ENCODE assay signal across 1 cellular context in the genomic region with DNA sequence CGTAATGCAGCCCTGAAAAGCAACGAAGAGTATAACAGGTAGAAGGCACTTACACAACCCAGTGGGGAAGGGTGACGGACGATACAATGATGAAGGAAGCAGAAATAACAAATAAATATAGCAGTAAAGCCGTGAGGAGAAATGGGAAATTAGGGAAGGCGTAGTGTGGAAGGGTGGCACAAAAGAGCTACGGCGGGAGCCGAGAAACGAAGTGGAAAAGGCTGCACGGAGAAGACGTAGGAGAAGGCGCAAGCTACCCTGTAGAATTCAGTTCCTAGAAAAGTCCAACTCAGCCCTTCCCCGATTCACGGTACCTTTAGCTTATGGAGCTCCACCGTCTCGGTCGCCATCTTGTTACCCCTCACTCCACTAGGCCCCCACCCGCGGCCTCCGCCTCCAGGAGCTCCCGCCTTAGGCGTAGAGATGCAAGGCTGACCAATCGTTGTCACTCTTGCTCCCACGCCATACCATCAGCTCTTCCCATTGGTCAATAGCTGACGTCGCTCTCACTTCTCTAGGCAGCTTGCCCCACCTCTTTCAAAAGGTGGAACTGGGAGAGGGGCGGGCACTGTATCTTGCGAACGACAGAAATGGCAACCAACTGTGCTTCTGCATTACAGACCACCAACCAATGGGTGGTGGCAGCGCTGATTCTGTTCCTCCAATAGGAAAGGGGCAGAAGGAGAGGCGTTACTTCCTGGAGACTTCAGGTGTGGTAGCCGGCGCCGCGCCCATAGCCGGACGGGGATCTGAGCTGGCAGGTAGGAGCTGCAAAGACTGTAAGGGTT.
TF ChIP-seq lines count a peak whose summit lies in the region.

A gene with protein sequence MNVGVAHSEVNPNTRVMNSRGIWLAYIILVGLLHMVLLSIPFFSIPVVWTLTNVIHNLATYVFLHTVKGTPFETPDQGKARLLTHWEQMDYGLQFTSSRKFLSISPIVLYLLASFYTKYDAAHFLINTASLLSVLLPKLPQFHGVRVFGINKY (plus strand): TSS at position 690 of the 788 bp plus-strand sequence. CDS start 959 bp downstream, outside the sequence.
A gene with protein sequence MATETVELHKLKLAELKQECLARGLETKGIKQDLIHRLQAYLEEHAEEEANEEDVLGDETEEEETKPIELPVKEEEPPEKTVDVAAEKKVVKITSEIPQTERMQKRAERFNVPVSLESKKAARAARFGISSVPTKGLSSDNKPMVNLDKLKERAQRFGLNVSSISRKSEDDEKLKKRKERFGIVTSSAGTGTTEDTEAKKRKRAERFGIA (minus strand): TSS at position 373 of the 788 bp plus-strand sequence. CDS start 23 bp downstream, at position 350.

TF ChIP-seq in HEK293, 187 proteins besides CTCF, POLR2A, EP300 and RAD21 (continued from another document and continues in another):
- TF ChIP-seq ZBTB6 (tag by site-specific recombination; IDR thresholded peaks at IDR 0.05) (peak; percentile 45; the same call in 1 of the 2 replicates), ZNF76 (tag by site-specific recombination; IDR thresholded peaks at IDR 0.05; ENCODE audit: borderline replicate concordance, low read depth) (peak; percentile 81; the same call in 1 of the 2 replicates), SP2 (tag by site-specific recombination; IDR thresholded peaks at IDR 0.05) (peak; percentile 99), WT1 (tag by site-specific recombination; IDR thresholded peaks at IDR 0.05) (peak; percentile 58), ZFP69B (tag by site-specific recombination; IDR thresholded peaks at IDR 0.05) (peak; percentile 72; the same call in 1 of the 2 replicates), ZFP37 (tag by site-specific recombination; IDR thresholded peaks at IDR 0.05) (peak; percentile 78), ZNF366 (tag by site-specific recombination; conservative IDR thresholded peaks at IDR 0.05) (peak; percentile 88), SCRT1 (tag by site-specific recombination; IDR thresholded peaks at IDR 0.05; ENCODE audit: borderline replicate concordance) (peak; percentile 29; the same call in 1 of the 2 replicates), ZNF133 (tag by site-specific recombination; IDR thresholded peaks at IDR 0.05) (peak; percentile 100), KLF7 (tag by site-specific recombination; IDR thresholded peaks at IDR 0.05; ENCODE audit: borderline replicate concordance) (peak; percentile 85; the same call in 1 of the 2 replicates), BCL11A (tag by site-specific recombination; IDR thresholded peaks at IDR 0.05; ENCODE audit: low read depth) (no peak; the same call in 1 of the 2 replicates), ZNF16 (tag by site-specific recombination; IDR thresholded peaks at IDR 0.05; ENCODE audit: low read depth) (no peak), ZNF138 (tag by site-specific recombination; IDR thresholded peaks at IDR 0.05; ENCODE audit: borderline replicate concordance) (no peak), ZBTB20 (tag by site-specific recombination; IDR thresholded peaks at IDR 0.05) (0 out of 2 replicates have a peak, but pooled peaks have one; percentile 30), SP7 (tag by site-specific recombination; IDR thresholded peaks at IDR 0.05) (peak; percentile 71), ZNF514 (tag by site-specific recombination; IDR thresholded peaks at IDR 0.05) (no peak), ZNF324 (tag by site-specific recombination; IDR thresholded peaks at IDR 0.05) (peak; percentile 90), ZBTB7A (tag by site-specific recombination; IDR thresholded peaks at IDR 0.05; ENCODE audit: low read depth) (peak; percentile 78; the same call in 1 of the 2 replicates), INSM2 (tag by site-specific recombination; IDR thresholded peaks at IDR 0.05) (0 out of 2 replicates have a peak, but pooled peaks have one; percentile 60), IKZF3 (tag by site-specific recombination; IDR thresholded peaks at IDR 0.05) (peak; percentile 6; the same call in 1 of the 2 replicates), ZFHX2 (tag by site-specific recombination; conservative IDR thresholded peaks at IDR 0.05) (peak; percentile 89), EGR2 (tag by site-specific recombination; IDR thresholded peaks at IDR 0.05; ENCODE audit: low read depth) (peak; percentile 81), ZNF157 (tag by site-specific recombination; IDR thresholded peaks at IDR 0.05) (no peak), ZNF837 (tag by site-specific recombination; IDR thresholded peaks at IDR 0.05) (no peak), ZXDB (tag by site-specific recombination; IDR thresholded peaks at IDR 0.05) (peak; percentile 77), ZNF747 (tag by site-specific recombination; IDR thresholded peaks at IDR 0.05) (no peak), ZNF394 (tag by site-specific recombination; IDR thresholded peaks at IDR 0.05; ENCODE audit: borderline replicate concordance) (peak; percentile 56; the same call in 1 of the 2 replicates)
- TF ChIP-seq, protein P1, sequence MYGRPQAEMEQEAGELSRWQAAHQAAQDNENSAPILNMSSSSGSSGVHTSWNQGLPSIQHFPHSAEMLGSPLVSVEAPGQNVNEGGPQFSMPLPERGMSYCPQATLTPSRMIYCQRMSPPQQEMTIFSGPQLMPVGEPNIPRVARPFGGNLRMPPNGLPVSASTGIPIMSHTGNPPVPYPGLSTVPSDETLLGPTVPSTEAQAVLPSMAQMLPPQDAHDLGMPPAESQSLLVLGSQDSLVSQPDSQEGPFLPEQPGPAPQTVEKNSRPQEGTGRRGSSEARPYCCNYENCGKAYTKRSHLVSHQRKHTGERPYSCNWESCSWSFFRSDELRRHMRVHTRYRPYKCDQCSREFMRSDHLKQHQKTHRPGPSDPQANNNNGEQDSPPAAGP (tag by site-specific recombination; IDR thresholded peaks at IDR 0.05), result no peak
- TF ChIP-seq, protein P2, sequence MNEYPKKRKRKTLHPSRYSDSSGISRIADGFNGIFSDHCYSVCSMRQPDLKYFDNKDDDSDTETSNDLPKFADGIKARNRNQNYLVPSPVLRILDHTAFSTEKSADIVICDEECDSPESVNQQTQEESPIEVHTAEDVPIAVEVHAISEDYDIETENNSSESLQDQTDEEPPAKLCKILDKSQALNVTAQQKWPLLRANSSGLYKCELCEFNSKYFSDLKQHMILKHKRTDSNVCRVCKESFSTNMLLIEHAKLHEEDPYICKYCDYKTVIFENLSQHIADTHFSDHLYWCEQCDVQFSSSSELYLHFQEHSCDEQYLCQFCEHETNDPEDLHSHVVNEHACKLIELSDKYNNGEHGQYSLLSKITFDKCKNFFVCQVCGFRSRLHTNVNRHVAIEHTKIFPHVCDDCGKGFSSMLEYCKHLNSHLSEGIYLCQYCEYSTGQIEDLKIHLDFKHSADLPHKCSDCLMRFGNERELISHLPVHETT (tag by site-specific recombination; IDR thresholded peaks at IDR 0.05), result peak; percentile 89
- TF ChIP-seq, protein P3, sequence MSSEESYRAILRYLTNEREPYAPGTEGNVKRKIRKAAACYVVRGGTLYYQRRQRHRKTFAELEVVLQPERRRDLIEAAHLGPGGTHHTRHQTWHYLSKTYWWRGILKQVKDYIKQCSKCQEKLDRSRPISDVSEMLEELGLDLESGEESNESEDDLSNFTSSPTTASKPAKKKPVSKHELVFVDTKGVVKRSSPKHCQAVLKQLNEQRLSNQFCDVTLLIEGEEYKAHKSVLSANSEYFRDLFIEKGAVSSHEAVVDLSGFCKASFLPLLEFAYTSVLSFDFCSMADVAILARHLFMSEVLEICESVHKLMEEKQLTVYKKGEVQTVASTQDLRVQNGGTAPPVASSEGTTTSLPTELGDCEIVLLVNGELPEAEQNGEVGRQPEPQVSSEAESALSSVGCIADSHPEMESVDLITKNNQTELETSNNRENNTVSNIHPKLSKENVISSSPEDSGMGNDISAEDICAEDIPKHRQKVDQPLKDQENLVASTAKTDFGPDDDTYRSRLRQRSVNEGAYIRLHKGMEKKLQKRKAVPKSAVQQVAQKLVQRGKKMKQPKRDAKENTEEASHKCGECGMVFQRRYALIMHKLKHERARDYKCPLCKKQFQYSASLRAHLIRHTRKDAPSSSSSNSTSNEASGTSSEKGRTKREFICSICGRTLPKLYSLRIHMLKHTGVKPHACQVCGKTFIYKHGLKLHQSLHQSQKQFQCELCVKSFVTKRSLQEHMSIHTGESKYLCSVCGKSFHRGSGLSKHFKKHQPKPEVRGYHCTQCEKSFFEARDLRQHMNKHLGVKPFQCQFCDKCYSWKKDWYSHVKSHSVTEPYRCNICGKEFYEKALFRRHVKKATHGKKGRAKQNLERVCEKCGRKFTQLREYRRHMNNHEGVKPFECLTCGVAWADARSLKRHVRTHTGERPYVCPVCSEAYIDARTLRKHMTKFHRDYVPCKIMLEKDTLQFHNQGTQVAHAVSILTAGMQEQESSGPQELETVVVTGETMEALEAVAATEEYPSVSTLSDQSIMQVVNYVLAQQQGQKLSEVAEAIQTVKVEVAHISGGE (tag by site-specific recombination; conservative IDR thresholded peaks at IDR 0.05; ENCODE audit: low read depth), result peak; percentile 40; the same call in 1 of the 2 replicates
- TF ChIP-seq, protein P4, sequence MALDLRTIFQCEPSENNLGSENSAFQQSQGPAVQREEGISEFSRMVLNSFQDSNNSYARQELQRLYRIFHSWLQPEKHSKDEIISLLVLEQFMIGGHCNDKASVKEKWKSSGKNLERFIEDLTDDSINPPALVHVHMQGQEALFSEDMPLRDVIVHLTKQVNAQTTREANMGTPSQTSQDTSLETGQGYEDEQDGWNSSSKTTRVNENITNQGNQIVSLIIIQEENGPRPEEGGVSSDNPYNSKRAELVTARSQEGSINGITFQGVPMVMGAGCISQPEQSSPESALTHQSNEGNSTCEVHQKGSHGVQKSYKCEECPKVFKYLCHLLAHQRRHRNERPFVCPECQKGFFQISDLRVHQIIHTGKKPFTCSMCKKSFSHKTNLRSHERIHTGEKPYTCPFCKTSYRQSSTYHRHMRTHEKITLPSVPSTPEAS (tag by site-specific recombination; IDR thresholded peaks at IDR 0.05), result no peak
- TF ChIP-seq, protein P5, sequence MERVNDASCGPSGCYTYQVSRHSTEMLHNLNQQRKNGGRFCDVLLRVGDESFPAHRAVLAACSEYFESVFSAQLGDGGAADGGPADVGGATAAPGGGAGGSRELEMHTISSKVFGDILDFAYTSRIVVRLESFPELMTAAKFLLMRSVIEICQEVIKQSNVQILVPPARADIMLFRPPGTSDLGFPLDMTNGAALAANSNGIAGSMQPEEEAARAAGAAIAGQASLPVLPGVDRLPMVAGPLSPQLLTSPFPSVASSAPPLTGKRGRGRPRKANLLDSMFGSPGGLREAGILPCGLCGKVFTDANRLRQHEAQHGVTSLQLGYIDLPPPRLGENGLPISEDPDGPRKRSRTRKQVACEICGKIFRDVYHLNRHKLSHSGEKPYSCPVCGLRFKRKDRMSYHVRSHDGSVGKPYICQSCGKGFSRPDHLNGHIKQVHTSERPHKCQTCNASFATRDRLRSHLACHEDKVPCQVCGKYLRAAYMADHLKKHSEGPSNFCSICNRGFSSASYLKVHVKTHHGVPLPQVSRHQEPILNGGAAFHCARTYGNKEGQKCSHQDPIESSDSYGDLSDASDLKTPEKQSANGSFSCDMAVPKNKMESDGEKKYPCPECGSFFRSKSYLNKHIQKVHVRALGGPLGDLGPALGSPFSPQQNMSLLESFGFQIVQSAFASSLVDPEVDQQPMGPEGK (tag by site-specific recombination; IDR thresholded peaks at IDR 0.05), result peak; percentile 88
- TF ChIP-seq, protein P6, sequence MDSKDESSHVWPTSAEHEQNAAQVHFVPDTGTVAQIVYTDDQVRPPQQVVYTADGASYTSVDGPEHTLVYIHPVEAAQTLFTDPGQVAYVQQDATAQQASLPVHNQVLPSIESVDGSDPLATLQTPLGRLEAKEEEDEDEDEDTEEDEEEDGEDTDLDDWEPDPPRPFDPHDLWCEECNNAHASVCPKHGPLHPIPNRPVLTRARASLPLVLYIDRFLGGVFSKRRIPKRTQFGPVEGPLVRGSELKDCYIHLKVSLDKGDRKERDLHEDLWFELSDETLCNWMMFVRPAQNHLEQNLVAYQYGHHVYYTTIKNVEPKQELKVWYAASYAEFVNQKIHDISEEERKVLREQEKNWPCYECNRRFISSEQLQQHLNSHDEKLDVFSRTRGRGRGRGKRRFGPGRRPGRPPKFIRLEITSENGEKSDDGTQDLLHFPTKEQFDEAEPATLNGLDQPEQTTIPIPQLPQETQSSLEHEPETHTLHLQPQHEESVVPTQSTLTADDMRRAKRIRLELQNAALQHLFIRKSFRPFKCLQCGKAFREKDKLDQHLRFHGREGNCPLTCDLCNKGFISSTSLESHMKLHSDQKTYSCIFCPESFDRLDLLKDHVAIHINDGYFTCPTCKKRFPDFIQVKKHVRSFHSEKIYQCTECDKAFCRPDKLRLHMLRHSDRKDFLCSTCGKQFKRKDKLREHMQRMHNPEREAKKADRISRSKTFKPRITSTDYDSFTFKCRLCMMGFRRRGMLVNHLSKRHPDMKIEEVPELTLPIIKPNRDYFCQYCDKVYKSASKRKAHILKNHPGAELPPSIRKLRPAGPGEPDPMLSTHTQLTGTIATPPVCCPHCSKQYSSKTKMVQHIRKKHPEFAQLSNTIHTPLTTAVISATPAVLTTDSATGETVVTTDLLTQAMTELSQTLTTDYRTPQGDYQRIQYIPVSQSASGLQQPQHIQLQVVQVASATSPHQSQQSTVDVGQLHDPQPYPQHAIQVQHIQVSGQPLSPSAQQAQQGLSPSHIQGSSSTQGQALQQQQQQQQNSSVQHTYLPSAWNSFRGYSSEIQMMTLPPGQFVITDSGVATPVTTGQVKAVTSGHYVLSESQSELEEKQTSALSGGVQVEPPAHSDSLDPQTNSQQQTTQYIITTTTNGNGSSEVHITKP (tag by site-specific recombination; IDR thresholded peaks at IDR 0.05), result peak; percentile 85
